8 cellular contexts compared by ENCODE assay signal in genomic region chr1:167714851-167715652, GRCh38. TPM values are rescaled to one million over a fixed set of nuclear protein-coding genes. Genes with fewer than 3 reads are reported as not detected.
DNase-seq lines count a peak whose midpoint lies in the region; ATAC-seq and TF ChIP-seq lines count a peak whose summit lies in the region.

No MANE protein-coding gene starts in this region.

- intact Hi-C loops in left cardiac atrium (cut with DNase I) (loop anchor here in 1 of 2 donors (10.0 kb wide), 1 partner anchor 220 kb away; the partner anchor contains the start of genes DCAF6 and MPC2), prostate gland (cut with DNase I) (no loop called here)

- H3K36me3 ChIP-seq in prostate gland (no peaks in the 10 kb centered on the region), urinary bladder (ENCODE audit: insufficient read depth) (no peaks in the 10 kb centered on the region)

- H3K27ac ChIP-seq in prostate gland (peak overlapping the region; percentile 87 to 92), urinary bladder (ENCODE audit: low read depth) (peak overlapping the region; percentile 25)

- DNase-seq in GM12864 (ENCODE audit: low read depth): peak; percentile 79
- peak; percentile 85 for DNase-seq in NCI-H1105 treated with DMSO at 0.1 percent for 48 hours (lab: John Stamatoyannopoulos, UW)
- peak; percentile 38 to 80 for DNase-seq in SW 1271 (lab: John Stamatoyannopoulos, UW)
- peak; percentile 81 for DNase-seq in amniotic epithelial cell (ENCODE audit: low read depth)
- peak; percentile 80 for DNase-seq in left cardiac atrium
- peak; percentile 91 for DNase-seq in prostate gland (ENCODE audit: low spot score)

- no peak for TF ChIP-seq POLR2A in prostate gland (IDR thresholded peaks at IDR 0.05)

- H3K9me3 ChIP-seq in prostate gland: no peaks in the 10 kb centered on the region

- TF ChIP-seq CTCF in GM12864 (IDR thresholded peaks at IDR 0.05; ENCODE audit: low read depth, low read length, missing control alignments): peak; percentile 93
- TF ChIP-seq CTCF in prostate gland (IDR thresholded peaks at IDR 0.05): peak; percentile 84 to 95 (median 89)

- ATAC-seq in HG02759 (IDR thresholded peaks at IDR 0.05; ENCODE audit: unreplicated experiment) (peak; percentile 35), left cardiac atrium (peak; percentile 55 to 66)

- no peaks in the 10 kb centered on the region for H3K4me1 ChIP-seq in prostate gland (replicated peaks)
- no peaks in the 10 kb centered on the region for H3K4me1 ChIP-seq in urinary bladder (ENCODE audit: insufficient read depth)

- no peaks in the 10 kb centered on the region for H3K27me3 ChIP-seq in prostate gland (replicated peaks; ENCODE audit: insufficient read depth)

- WGBS in prostate gland: 2% methylated on average over 30 of the region's 30 CpGs
- WGBS in urinary bladder: under 1% methylated on average over 30 of the region's 30 CpGs

- H3K4me3 ChIP-seq in GM12864 (ENCODE audit: low read depth, low read length) (peak overlapping the region; percentile 95), prostate gland (peak overlapping the region; percentile 69 to 74), urinary bladder (ENCODE audit: low read depth, low read length) (peak overlapping the region; percentile 35)

RNA-seq across cellular contexts. Expression of gene MPZL1, which starts 6.7 kb away (rescaled TPM):
- total RNA-seq in left cardiac atrium (10 to 100 TPM; 66.7 to 69.7 TPM), prostate gland (100 to 1,000 TPM in 1 of 2 donors, 10 to 100 TPM in 1; 52.5 to 135 TPM), urinary bladder (154 TPM)
- polyA plus RNA-seq in urinary bladder: 79.4 TPM

Comparison
In these comparisons a context has a peak if more than half of its experiments do, and no peak if none do; other contexts are left out.
1. Peak in every context shown above with its lines: DNase-seq, ATAC-seq, H3K4me3 ChIP-seq and H3K27ac ChIP-seq.
2. H3K4me3 ChIP-seq: peak in every context shown above with its lines; median percentile 95 in GM12864; 72 in prostate gland; 35 in urinary bladder.